Comparison of ENCODE assay signal across 17 cellular contexts in genomic region chr12:20109667-20110066, GRCh38.
DNase-seq lines count a peak whose midpoint lies in the region; ATAC-seq and TF ChIP-seq lines count a peak whose summit lies in the region.
"Had no signal": no experiment of that assay in that cellular context is flagged by ENCODE, and none has a peak within 500 bp of the region (broad histone marks: within the 10 kb centered on the region; RNA-seq: fewer than 3 reads in every experiment).

No MANE protein-coding gene starts in this region.

- H2BK12ac ChIP-seq in neuronal stem cell (ENCODE audit: low read length): no peak overlapping the region

- H3K18ac ChIP-seq in neuronal stem cell (ENCODE audit: low read length): no peak overlapping the region

- 28 to 36% methylated on average over 5 of the region's 5 CpGs for WGBS in heart right ventricle, 2 donors
- WGBS in neuronal stem cell (ENCODE audit: extremely low coverage in 2 of 2, insufficient read length in 2 of 2, insufficient replicate concordance in 1 of 2), 2 donors: no CpG with 5 or more reads among the region's 5 CpGs
- 70 to 74% methylated on average over 5 of the region's 5 CpGs for WGBS in thyroid gland, 2 donors

- H3K23ac ChIP-seq in neuronal stem cell (ENCODE audit: low read depth, low read length, poor library complexity): no peak overlapping the region

- peak overlapping the region; percentile 33 for H2AFZ ChIP-seq in neuronal stem cell (ENCODE audit: low read length)

- H3K4me2 ChIP-seq in neuronal stem cell (ENCODE audit: insufficient read depth, low read length, poor library complexity, severe bottlenecking): no peak overlapping the region
- H3K4me2 ChIP-seq: A549; BLaER1 treated with 17β-estradiol and CSF1 and Interleukin-3, amounts not matched to agents 10 nM and 100 nM had no signal

- H4K8ac ChIP-seq in neuronal stem cell (ENCODE audit: low read depth, low read length): no peak overlapping the region

- no peak overlapping the region for H2BK5ac ChIP-seq in neuronal stem cell (ENCODE audit: low read length)

- H3K4me1 ChIP-seq in heart right ventricle (peaks cover 0 to 31% (median 5%) of the 10 kb centered on the region in 9 donors), left ventricle myocardium inferior (peaks cover 30% of the 10 kb centered on the region), neuronal stem cell (ENCODE audit: control insufficient read depth in 2 of 2, insufficient read depth in 1 of 2, low read depth in 1 of 2, low read length in 2 of 2) (no peaks in the 10 kb centered on the region), thyroid gland (no peaks in the 10 kb centered on the region)
- H3K4me1 ChIP-seq: A549 had no signal

- peak overlapping the region in 2 of 10 donors; percentile 0 to 11 for H3K4me3 ChIP-seq in heart right ventricle
- H3K4me3 ChIP-seq in left ventricle myocardium inferior: peak overlapping the region; percentile 32
- H3K4me3 ChIP-seq in neuronal stem cell (ENCODE audit: low read length in 2 of 2): no peak overlapping the region
- no peak overlapping the region for H3K4me3 ChIP-seq in thyroid gland (replicated peaks in 1 of 3)
- H3K4me3 ChIP-seq: A549; BLaER1 treated with 17β-estradiol and CSF1 and Interleukin-3, amounts not matched to agents 10 nM and 100 nM had no signal

- H2AK5ac ChIP-seq in neuronal stem cell (ENCODE audit: low read depth, low read length): no peak overlapping the region

- no peak overlapping the region for H3K14ac ChIP-seq in neuronal stem cell (ENCODE audit: low read length)

- DNase-seq in heart right ventricle (no peak), cardiac septum (ENCODE audit: low spot score) (no peak), left ventricle myocardium inferior (no peak), neuronal stem cell (ENCODE audit: low spot score) (no peak), NCI-H446 (lab: John Stamatoyannopoulos, UW) (no peak), thyroid gland (no peak)
- DNase-seq: CD8-positive, alpha-beta memory T cell; DND-41; KG1; NCI-H1436; NCI-H2081; NCI-H510A; NCI-H774 had no signal

- TF ChIP-seq POLR2A in thyroid gland (IDR thresholded peaks at IDR 0.05): no peak

- TF ChIP-seq CTCF in heart right ventricle (IDR thresholded peaks at IDR 0.05) (no peak), left ventricle myocardium inferior (IDR thresholded peaks at IDR 0.05; ENCODE audit: borderline replicate concordance) (no peak), thyroid gland (IDR thresholded peaks at IDR 0.05) (no peak)

- H2BK120ac ChIP-seq in neuronal stem cell (ENCODE audit: low read depth, low read length): no peak overlapping the region

- H3K4ac ChIP-seq in neuronal stem cell (ENCODE audit: low read length): no peak overlapping the region

- no peak overlapping the region for H3K9ac ChIP-seq in neuronal stem cell (ENCODE audit: low read depth, low read length, poor library complexity)
- H3K9ac ChIP-seq: BLaER1 treated with 17β-estradiol and CSF1 and Interleukin-3, amounts not matched to agents 10 nM and 100 nM had no signal

- no peaks in the 10 kb centered on the region for H3K27me3 ChIP-seq in heart right ventricle
- no peaks in the 10 kb centered on the region for H3K27me3 ChIP-seq in left ventricle myocardium inferior (ENCODE audit: low read depth)
- H3K27me3 ChIP-seq in neuronal stem cell (ENCODE audit: control insufficient read depth in 3 of 3, insufficient read depth in 3 of 3, low read depth in 1 of 3, low read length in 3 of 3): no peaks in the 10 kb centered on the region
- no peaks in the 10 kb centered on the region for H3K27me3 ChIP-seq in thyroid gland
- H3K27me3 ChIP-seq: BLaER1 treated with 17β-estradiol and CSF1 and Interleukin-3, amounts not matched to agents 10 nM and 100 nM had no signal

- H4K91ac ChIP-seq in neuronal stem cell (ENCODE audit: low read depth, low read length, poor library complexity): no peak overlapping the region

- no peaks in the 10 kb centered on the region for H3K79me1 ChIP-seq in neuronal stem cell (ENCODE audit: low read depth, low read length)

- no peak overlapping the region for H2BK15ac ChIP-seq in neuronal stem cell (ENCODE audit: low read length)

- intact Hi-C loops in heart right ventricle (cut with DNase I) (no loop called here), cardiac septum (cut with DNase I) (no loop called here), left ventricle myocardium inferior (cut with micrococcal nuclease) (no loop called here), thyroid gland (cut with DNase I) (no loop called here)

- H3K36me3 ChIP-seq in heart right ventricle: no peaks in the 10 kb centered on the region
- no peaks in the 10 kb centered on the region for H3K36me3 ChIP-seq in left ventricle myocardium inferior
- no peaks in the 10 kb centered on the region for H3K36me3 ChIP-seq in neuronal stem cell (replicated peaks in 1 of 2; ENCODE audit: control insufficient read depth in 2 of 2, insufficient read depth in 2 of 2, low read length in 2 of 2)
- no peaks in the 10 kb centered on the region for H3K36me3 ChIP-seq in thyroid gland
- H3K36me3 ChIP-seq: BLaER1 treated with 17β-estradiol and CSF1 and Interleukin-3, amounts not matched to agents 10 nM and 100 nM had no signal

- no peaks in the 10 kb centered on the region for H3K9me3 ChIP-seq in heart right ventricle
- H3K9me3 ChIP-seq in left ventricle myocardium inferior (replicated peaks): no peaks in the 10 kb centered on the region
- H3K9me3 ChIP-seq in neuronal stem cell (replicated peaks in 1 of 2; ENCODE audit: control insufficient read depth in 2 of 2, insufficient read depth in 1 of 2, low read depth in 1 of 2, low read length in 2 of 2): no peaks in the 10 kb centered on the region
- no peaks in the 10 kb centered on the region for H3K9me3 ChIP-seq in thyroid gland
- H3K9me3 ChIP-seq: A549 had no signal

- H3K27ac ChIP-seq in heart right ventricle (peak overlapping the region in 9 of 10 donors; percentile 23 to 80 (median 56)), left ventricle myocardium inferior (replicated peaks) (peak overlapping the region; percentile 53), neuronal stem cell (replicated peaks; ENCODE audit: low read length) (no peak overlapping the region), thyroid gland (no peak overlapping the region)
- H3K27ac ChIP-seq: A549; BLaER1 treated with 17β-estradiol and CSF1 and Interleukin-3, amounts not matched to agents 10 nM and 100 nM had no signal

- peak in 6 of 8 donors; percentile 44 to 79 (median 52) for ATAC-seq in heart right ventricle
- no peak for ATAC-seq in GM21825 (IDR thresholded peaks at IDR 0.05; ENCODE audit: unreplicated experiment)
- ATAC-seq: A549, Panc1 had no signal

Comparison
In these comparisons a context has a peak if more than half of its experiments do, and no peak if none do; other contexts are left out.
1. H3K27ac ChIP-seq: peak in heart right ventricle (9 of 10) and left ventricle myocardium inferior (single experiment); none in neuronal stem cell (single experiment) and thyroid gland (0 of 3).